8 cellular contexts compared by ENCODE assay signal in the genomic region with DNA sequence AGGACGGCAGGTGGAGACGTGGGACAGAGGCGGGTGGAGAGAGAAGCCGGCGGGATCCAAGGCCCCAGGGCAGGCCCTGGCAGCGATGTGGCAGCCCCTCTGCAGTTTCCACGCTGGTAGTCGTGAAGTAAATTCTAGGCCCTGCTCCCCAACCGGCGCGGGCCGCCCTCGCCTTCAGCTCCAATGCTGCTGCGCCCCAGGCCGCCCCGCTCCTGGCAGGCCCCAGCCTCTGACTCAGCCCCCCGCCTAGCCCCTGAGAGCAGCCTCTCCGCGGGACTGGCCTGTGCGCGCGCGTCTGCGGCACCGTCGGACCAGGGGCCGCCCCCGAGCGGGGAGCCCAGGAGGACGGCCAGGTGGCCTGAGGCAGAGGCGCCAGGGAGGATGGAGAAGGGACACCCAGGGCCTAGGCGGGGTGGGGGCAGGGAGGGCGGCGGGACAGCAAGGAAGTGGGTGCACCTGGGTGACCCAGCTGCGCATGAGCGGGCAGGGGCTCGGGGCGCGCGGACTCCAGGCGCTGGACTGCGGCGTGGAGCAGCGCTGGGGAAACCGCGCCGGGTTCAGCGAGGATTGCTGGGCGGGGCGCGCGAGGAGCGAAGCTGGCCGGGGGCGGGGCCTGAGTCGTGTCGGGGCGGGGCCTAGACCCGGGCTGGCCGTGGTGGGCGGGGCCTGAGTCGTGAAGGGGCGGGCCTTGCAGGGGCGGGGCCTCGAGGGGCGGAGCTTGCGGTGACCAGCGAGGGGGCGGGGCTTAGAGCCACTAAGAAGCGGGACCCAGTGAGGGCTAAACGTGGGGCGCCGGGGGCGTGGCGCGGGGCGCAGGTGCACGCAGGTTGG. TPM values are rescaled to one million over a fixed set of nuclear protein-coding genes. Genes with fewer than 3 reads are reported as not detected.
DNase-seq lines count a peak whose midpoint lies in the region; ATAC-seq and TF ChIP-seq lines count a peak whose summit lies in the region.

No MANE protein-coding gene starts in this region.

- no peak for TF ChIP-seq RAD21 in liver (IDR thresholded peaks at IDR 0.05)

- H3K27me3 ChIP-seq in liver (ENCODE audit: control insufficient read depth in 4 of 4, insufficient read depth in 4 of 4, low read length in 3 of 4): no peaks in the 10 kb centered on the region

- DNase-seq in GM12865 (ENCODE audit: low read depth) (peak; percentile 88), NCI-H226 (peak; percentile 64), dermis blood vessel endothelial cell (peak; percentile 86), COR-L47 (lab: John Stamatoyannopoulos, UW) (no peak)
- DNase-seq in activated CD4-positive, alpha-beta T cell treated with anti-CD3 and anti-CD28 coated beads, Interleukin-2, amount 50 U/mL, for 4 hours: peak; percentile 95 to 96
- peak; percentile 94 for DNase-seq in stimulated activated CD4-positive, alpha-beta T cell treated with anti-CD3 and anti-CD28 coated beads, Interleukin-2, amount 100 ng/mL, for 4 hours (ENCODE audit: low read depth)

- no peak overlapping the region for H3K27ac ChIP-seq in liver (ENCODE audit: low read depth in 1 of 2, low read length in 2 of 2)

- peaks cover 0 to 2% (median 0%) of the 10 kb centered on the region in 4 donors for H3K9me3 ChIP-seq in liver (ENCODE audit: control insufficient read depth in 4 of 4, low read length in 3 of 4)

- no peak overlapping the region for H3K9ac ChIP-seq in liver (ENCODE audit: low read depth in 1 of 2, low read length in 2 of 2)

- ATAC-seq in HG02852 (IDR thresholded peaks at IDR 0.05; ENCODE audit: unreplicated experiment): peak; percentile 65

- H3K4me3 ChIP-seq in GM12865 (ENCODE audit: low read depth, low read length) (peak overlapping the region; percentile 45), liver (ENCODE audit: low read depth in 1 of 3, low read length in 3 of 3) (peak overlapping the region; percentile 43 to 69 (median 47))

- H3K36me3 ChIP-seq in liver (ENCODE audit: control insufficient read depth in 4 of 4, insufficient read depth in 3 of 4, low read depth in 1 of 4, low read length in 3 of 4): no peaks in the 10 kb centered on the region

- TF ChIP-seq CTCF in GM12865 (IDR thresholded peaks at IDR 0.05; ENCODE audit: insufficient read depth, low read depth, low read length, missing control alignments) (no peak), liver (IDR thresholded peaks at IDR 0.05; ENCODE audit: low read depth, low read length, missing input control) (no peak)

- peaks cover 4 to 9% (median 9%) of the 10 kb centered on the region in 4 donors for H3K4me1 ChIP-seq in liver (ENCODE audit: control insufficient read depth in 4 of 4, insufficient read depth in 4 of 4, low read length in 3 of 4)

- 5% methylated on average over 78 of the region's 78 CpGs for WGBS in liver

TF ChIP-seq in liver, 16 proteins besides CTCF, POLR2A, EP300 and RAD21:
- TF ChIP-seq GABPA (IDR thresholded peaks at IDR 0.05 in 1 of 2, conservative IDR thresholded peaks at IDR 0.05 in 1 of 2) (peak in 1 of 2 donors; percentile 12), FOXA2 (IDR thresholded peaks at IDR 0.05) (no peak), YY1 (IDR thresholded peaks at IDR 0.05) (no peak)

RNA-seq across cellular contexts. Expression of a gene that starts 29.6 kb away (rescaled TPM):
- 21.5 and 59.9 TPM in 2 replicates for total RNA-seq in dermis blood vessel endothelial cell
- 1 to 10 TPM; 6.6 to 9.2 TPM for total RNA-seq in liver
- 1 to 10 TPM in 1 of 2 donors, under 1 TPM in 1; 0.75 to 1.8 TPM for polyA plus RNA-seq in liver

RNA-seq across cellular contexts. Expression of a gene that starts 46.8 kb away (rescaled TPM):
- total RNA-seq in dermis blood vessel endothelial cell (0.23 TPM in 1 of 2 replicates, not detected in the other), liver (under 1 TPM in 1 of 2 donors, not detected in 1; 0.50 TPM)
- under 1 TPM; 0.15 to 0.48 TPM for polyA plus RNA-seq in liver
